ENCODE assay signal across 1 cellular context in genomic region chr5:171422902-171423663, GRCh38.
TF ChIP-seq lines count a peak whose summit lies in the region.

No MANE protein-coding gene starts in this region.

TF ChIP-seq in endothelial cell of umbilical vein, 7 proteins besides CTCF, POLR2A, EP300 and RAD21:
- no peak for TF ChIP-seq MAX (IDR thresholded peaks at IDR 0.05; ENCODE audit: insufficient read depth, insufficient read length)
- no peak for TF ChIP-seq JUN (IDR thresholded peaks at IDR 0.05; ENCODE audit: borderline replicate concordance, insufficient read depth, insufficient read length, low read depth)
- no peak for TF ChIP-seq POLR2AphosphoS5 (IDR thresholded peaks at IDR 0.05; ENCODE audit: insufficient read depth, low read depth, low read length)
- no peak for TF ChIP-seq EZH2 (IDR thresholded peaks at IDR 0.05; ENCODE audit: borderline replicate concordance, low read depth, low read length, severe bottlenecking)
- no peak for TF ChIP-seq FOS (IDR thresholded peaks at IDR 0.05; ENCODE audit: borderline replicate concordance, insufficient read depth, low read length)
- no peak for TF ChIP-seq MYC (IDR thresholded peaks at IDR 0.05; ENCODE audit: low read depth, low read length)
- TF ChIP-seq GATA2 (IDR thresholded peaks at IDR 0.05; ENCODE audit: insufficient read depth, insufficient read length, low read depth, low read length) = no peak
